Comparison of ENCODE assay signal across 6 cellular contexts in genomic region chr17:42120161-42121065, GRCh38. TPM values are rescaled to one million over a fixed set of nuclear protein-coding genes. Genes with fewer than 3 reads are reported as not detected.
DNase-seq lines count a peak whose midpoint lies in the region; ATAC-seq and TF ChIP-seq lines count a peak whose summit lies in the region.

No MANE protein-coding gene starts in this region.

- dilution Hi-C loops in IMR-90 (cut with HindIII; ENCODE audit: low sequenced_read_pairs, unreplicated experiment): no loop called here

- no peak overlapping the region for H4K91ac ChIP-seq in IMR-90 (ENCODE audit: insufficient read depth, low read depth, low read length)

- ATAC-seq in IMR-90 (ENCODE audit: low read depth) (peak; percentile 59), esophagus mucosa (no peak)

- peak overlapping the region; percentile 82 for H3K4me2 ChIP-seq in IMR-90 (ENCODE audit: low read depth, low read length)
- H3K4me2 ChIP-seq in skeletal muscle satellite cell (ENCODE audit: low read length): peak overlapping the region; percentile 80

- peaks cover 3% of the 10 kb centered on the region; the same call in 1 of the 2 replicates for H4K20me1 ChIP-seq in IMR-90 (ENCODE audit: insufficient read depth, low read length)

- no peak overlapping the region for H2BK20ac ChIP-seq in IMR-90 (ENCODE audit: low read depth, low read length)

- no peak overlapping the region for H3K56ac ChIP-seq in IMR-90 (ENCODE audit: extremely low read depth, insufficient read depth, low read length)

- no peak overlapping the region for H3K18ac ChIP-seq in IMR-90 (ENCODE audit: low read depth, low read length)

- peaks cover 10 to 12% of the 10 kb centered on the region in 2 experiments; a peak in 3 of 4 replicates for H3K79me1 ChIP-seq in IMR-90 (ENCODE audit: low read depth in 1 of 2, low read length in 2 of 2)

- peak overlapping the region; percentile 68 for H3K4me3 ChIP-seq in AG09309 (ENCODE audit: control insufficient read depth, low read depth, low read length)
- peak overlapping the region; percentile 46 for H3K4me3 ChIP-seq in IMR-90 (ENCODE audit: insufficient read depth, low read depth, low read length)
- peak overlapping the region; percentile 69 for H3K4me3 ChIP-seq in effector memory CD4-positive, alpha-beta T cell (ENCODE audit: insufficient read depth, low read depth, low read length, poor library complexity, severe bottlenecking)
- peak overlapping the region; percentile 66 for H3K4me3 ChIP-seq in skeletal muscle satellite cell (ENCODE audit: low read length)

- no peak for TF ChIP-seq CTCF in AG09309 (IDR thresholded peaks at IDR 0.05; ENCODE audit: control insufficient read depth, insufficient read depth, low read depth, low read length, missing control alignments)
- TF ChIP-seq CTCF in IMR-90 (conservative IDR thresholded peaks at IDR 0.05; ENCODE audit: low read depth, low read length): no peak

- peak overlapping the region in 1 of 2 experiments; percentile 47; a peak in 2 of 4 replicates for H4K8ac ChIP-seq in IMR-90 (ENCODE audit: low read depth in 2 of 2, low read length in 2 of 2)

- no peak for DNase-seq in AG09309 (ENCODE audit: low read depth)
- no peak for DNase-seq in IMR-90
- DNase-seq in effector memory CD4-positive, alpha-beta T cell: no peak
- no peak for DNase-seq in HPDE6-E6E7 (ENCODE audit: extremely low spot score)

- H3K9me3 ChIP-seq in IMR-90 (ENCODE audit: control insufficient read depth, insufficient read depth, low read length): no peaks in the 10 kb centered on the region
- no peaks in the 10 kb centered on the region for H3K9me3 ChIP-seq in effector memory CD4-positive, alpha-beta T cell (ENCODE audit: control insufficient read depth, low read length)
- no peaks in the 10 kb centered on the region for H3K9me3 ChIP-seq in skeletal muscle satellite cell (replicated peaks; ENCODE audit: low read length)

- in situ Hi-C loops in IMR-90 (cut with MboI; ENCODE audit: low sequenced_read_pairs): no loop called here

- CTCF ChIA-PET in IMR-90 (lab: Yijun Ruan, JAX): interaction anchor here (0.9 kb wide), 2 partner anchors 19 to 111 kb away, joined by 3 to 6 read pairs; no protein-coding TSS in a partner anchor

- H3K4me1 ChIP-seq in IMR-90 (ENCODE audit: control insufficient read depth, insufficient read depth, low read length) (peaks cover 7% of the 10 kb centered on the region), skeletal muscle satellite cell (ENCODE audit: control insufficient read depth, insufficient read depth, low read length) (peaks cover 6% of the 10 kb centered on the region)
- peaks cover 8% of the 10 kb centered on the region for H3K4me1 ChIP-seq in effector memory CD4-positive, alpha-beta T cell (ENCODE audit: control insufficient read depth, insufficient read depth, low read length, poor library complexity, severe bottlenecking)

- intact Hi-C loops in IMR-90 (cut with micrococcal nuclease): loop anchor here (1.0 kb wide), 1 partner anchor 35 kb away; no protein-coding TSS in a partner anchor

- H3K23ac ChIP-seq in IMR-90 (ENCODE audit: low read depth, low read length): no peak overlapping the region

- H2BK120ac ChIP-seq in IMR-90 (ENCODE audit: low read depth, low read length): no peak overlapping the region

- TF ChIP-seq RAD21 in IMR-90 (IDR thresholded peaks at IDR 0.05; ENCODE audit: low read length): no peak

- no peak overlapping the region for H2BK15ac ChIP-seq in IMR-90 (ENCODE audit: low read depth, low read length)

- H2BK5ac ChIP-seq in IMR-90 (ENCODE audit: low read depth, low read length, poor library complexity, severe bottlenecking): no peak overlapping the region

- peak overlapping the region; percentile 85 for H2AFZ ChIP-seq in IMR-90 (replicated peaks; ENCODE audit: low read length, poor library complexity)

- H3K9ac ChIP-seq in IMR-90 (ENCODE audit: low read depth, low read length) (peak overlapping the region; percentile 38; the same call in 1 of the 2 replicates), skeletal muscle satellite cell (ENCODE audit: low read depth, low read length) (no peak overlapping the region)

- H3K36me3 ChIP-seq in IMR-90 (ENCODE audit: control insufficient read depth, insufficient read depth, low read length): peaks cover 29% of the 10 kb centered on the region
- H3K36me3 ChIP-seq in effector memory CD4-positive, alpha-beta T cell (ENCODE audit: control insufficient read depth, insufficient read depth, low read length): peaks cover 22% of the 10 kb centered on the region
- peaks cover 29% of the 10 kb centered on the region for H3K36me3 ChIP-seq in skeletal muscle satellite cell (ENCODE audit: insufficient read depth, low read length)

- H3K9me1 ChIP-seq in IMR-90 (ENCODE audit: insufficient read depth, low read length): peaks cover 4% of the 10 kb centered on the region; the same call in 1 of the 2 replicates

- no TSS peak for BruUV-seq in IMR-90 (replicated peaks; lab: Mats Ljungman, UMichigan)

- H2AK9ac ChIP-seq in IMR-90 (replicated peaks; ENCODE audit: low read depth, low read length, poor library complexity): peak overlapping the region; percentile 88

- TF ChIP-seq POLR2A in IMR-90 (IDR thresholded peaks at IDR 0.05; ENCODE audit: low read depth, low read length): no peak

- no CpG with 5 or more reads among the region's 20 CpGs for WGBS in IMR-90 (ENCODE audit: extremely low coverage in 2 of 2, insufficient read length in 1 of 2), 2 experiments

- POLR2A ChIA-PET in IMR-90 (lab: Charles Lee; ENCODE audit: unreplicated experiment): no interaction called here

- no peak overlapping the region; the same call in 1 of the 2 replicates for H3K27ac ChIP-seq in IMR-90 (ENCODE audit: insufficient read depth, low read length)
- no peak overlapping the region for H3K27ac ChIP-seq in effector memory CD4-positive, alpha-beta T cell (ENCODE audit: insufficient read depth, low read length, poor library complexity, severe bottlenecking)

- 0 out of 2 replicates have a peak overlapping the region, but pooled peaks have one; percentile 30 for H3K4ac ChIP-seq in IMR-90 (ENCODE audit: low read depth, low read length)

- H3K14ac ChIP-seq in IMR-90 (replicated peaks; ENCODE audit: low read depth, low read length): no peak overlapping the region

- peak overlapping the region; percentile 66; the same call in 1 of the 2 replicates for H2AK5ac ChIP-seq in IMR-90 (ENCODE audit: low read depth, low read length)

- H4K5ac ChIP-seq in IMR-90 (ENCODE audit: low read depth, low read length): peak overlapping the region; percentile 20; the same call in 1 of the 2 replicates

- H3K27me3 ChIP-seq in IMR-90 (ENCODE audit: control insufficient read depth, insufficient read depth, low read length) (no peaks in the 10 kb centered on the region), skeletal muscle satellite cell (ENCODE audit: control insufficient read depth, insufficient read depth, low read length) (no peaks in the 10 kb centered on the region)
- H3K27me3 ChIP-seq in effector memory CD4-positive, alpha-beta T cell (replicated peaks; ENCODE audit: control insufficient read depth, insufficient read depth, low read length, poor library complexity, severe bottlenecking): no peaks in the 10 kb centered on the region

TF ChIP-seq in IMR-90, 13 proteins besides CTCF, POLR2A, EP300 and RAD21 (continues in another document):
- no peak for TF ChIP-seq RFX5 (IDR thresholded peaks at IDR 0.05; ENCODE audit: low read depth, low read length)
- TF ChIP-seq NFE2L2 (IDR thresholded peaks at IDR 0.05; ENCODE audit: low read depth, low read length): no peak
- TF ChIP-seq CEBPB (IDR thresholded peaks at IDR 0.05; ENCODE audit: low read depth, low read length): no peak
- TF ChIP-seq ELK1 (IDR thresholded peaks at IDR 0.05; ENCODE audit: borderline replicate concordance, low read depth, low read length): no peak
- TF ChIP-seq RCOR1 (IDR thresholded peaks at IDR 0.05; ENCODE audit: insufficient replicate concordance, low read length): no peak
- TF ChIP-seq MAZ (IDR thresholded peaks at IDR 0.05; ENCODE audit: borderline replicate concordance, low read depth, low read length): no peak

RNA-seq across cellular contexts. Expression of gene KAT2A, which starts 0.8 kb away (rescaled TPM):
- 5.3 and 6.3 TPM in 2 replicates for total RNA-seq in IMR-90 (2012; rRNA removed)
- 28.2 and 31.4 TPM in 2 replicates for polyA plus RNA-seq in IMR-90 (2012; rRNA removed)
- 12.9 and 17.4 TPM in 2 replicates for polyA plus RNA-seq in IMR-90 (2012; cell fraction: cytosol; rRNA removed)
- polyA plus RNA-seq in IMR-90 (2012; cell fraction: nucleus; rRNA removed; ENCODE audit: low replicate concordance): 273 and 329 TPM in 2 replicates
- 14.4 and 15.0 TPM in 2 replicates for total RNA-seq in skeletal muscle satellite cell (2012; rRNA removed)
- total RNA-seq in esophagus mucosa: 20.8 TPM

RNA-seq across cellular contexts. Expression of gene HSPB9, which starts 2.2 kb away (rescaled TPM):
- total RNA-seq in IMR-90 (2012; rRNA removed) (not detected in 2 replicates), esophagus mucosa (not detected)
- not detected in 2 replicates for polyA plus RNA-seq in IMR-90 (2012; rRNA removed)
- polyA plus RNA-seq in IMR-90 (2012; cell fraction: cytosol; rRNA removed): not detected in 2 replicates
- polyA plus RNA-seq in IMR-90 (2012; cell fraction: nucleus; rRNA removed; ENCODE audit: low replicate concordance): 0.06 and 0.09 TPM in 2 replicates
- total RNA-seq in skeletal muscle satellite cell (2012; rRNA removed): not detected in 2 replicates

RNA-seq across cellular contexts. Expression of gene DHX58, which starts 7.9 kb away (rescaled TPM):
- total RNA-seq in IMR-90 (2012; rRNA removed) (1.1 and 1.4 TPM in 2 replicates), esophagus mucosa (6.3 TPM)
- 1.9 and 2.8 TPM in 2 replicates for polyA plus RNA-seq in IMR-90 (2012; rRNA removed)
- 1.9 and 2.5 TPM in 2 replicates for polyA plus RNA-seq in IMR-90 (2012; cell fraction: cytosol; rRNA removed)
- 14.8 and 19.4 TPM in 2 replicates for polyA plus RNA-seq in IMR-90 (2012; cell fraction: nucleus; rRNA removed; ENCODE audit: low replicate concordance)
- 4.6 and 6.1 TPM in 2 replicates for total RNA-seq in skeletal muscle satellite cell (2012; rRNA removed)

RNA-seq across cellular contexts. Expression of gene ZNF385C, which starts 22.1 kb away (rescaled TPM):
- total RNA-seq in IMR-90 (2012; rRNA removed) (not detected in 2 replicates), esophagus mucosa (0.44 TPM)
- not detected in 2 replicates for polyA plus RNA-seq in IMR-90 (2012; rRNA removed)
- not detected in 2 replicates for polyA plus RNA-seq in IMR-90 (2012; cell fraction: cytosol; rRNA removed)
- not detected in 2 replicates for polyA plus RNA-seq in IMR-90 (2012; cell fraction: nucleus; rRNA removed; ENCODE audit: low replicate concordance)
- not detected in 2 replicates for total RNA-seq in skeletal muscle satellite cell (2012; rRNA removed)

RNA-seq across cellular contexts. Expression of gene RAB5C, which starts 34.4 kb away (rescaled TPM):
- total RNA-seq in IMR-90 (2012; rRNA removed) (112 and 126 TPM in 2 replicates), esophagus mucosa (63.8 TPM)
- polyA plus RNA-seq in IMR-90 (2012; rRNA removed): 277 and 312 TPM in 2 replicates
- 208 and 308 TPM in 2 replicates for polyA plus RNA-seq in IMR-90 (2012; cell fraction: cytosol; rRNA removed)
- polyA plus RNA-seq in IMR-90 (2012; cell fraction: nucleus; rRNA removed; ENCODE audit: low replicate concordance): 135 and 149 TPM in 2 replicates
- total RNA-seq in skeletal muscle satellite cell (2012; rRNA removed): 106 and 113 TPM in 2 replicates
